1 cellular context compared by ENCODE assay signal in the genomic region with DNA sequence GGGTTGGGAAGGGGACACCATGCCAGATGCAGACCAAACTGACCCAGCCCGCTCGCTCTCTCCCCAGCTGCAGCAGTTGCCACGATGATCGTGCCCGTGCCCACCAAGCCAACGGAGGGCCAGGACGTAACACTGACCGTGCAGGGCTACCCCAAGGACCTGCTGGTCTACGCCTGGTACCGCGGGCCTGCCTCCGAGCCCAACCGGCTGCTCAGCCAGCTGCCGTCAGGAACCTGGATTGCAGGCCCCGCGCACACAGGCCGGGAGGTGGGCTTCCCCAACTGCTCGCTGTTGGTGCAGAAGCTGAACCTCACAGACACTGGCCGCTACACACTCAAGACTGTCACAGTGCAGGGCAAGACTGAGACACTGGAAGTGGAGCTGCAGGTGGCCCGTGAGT.
TF ChIP-seq lines count a peak whose summit lies in the region.

No MANE protein-coding gene starts in this region.

TF ChIP-seq in H1, 55 proteins besides CTCF, POLR2A, EP300 and RAD21:
- TF ChIP-seq, protein P1, sequence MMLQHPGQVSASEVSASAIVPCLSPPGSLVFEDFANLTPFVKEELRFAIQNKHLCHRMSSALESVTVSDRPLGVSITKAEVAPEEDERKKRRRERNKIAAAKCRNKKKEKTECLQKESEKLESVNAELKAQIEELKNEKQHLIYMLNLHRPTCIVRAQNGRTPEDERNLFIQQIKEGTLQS (IDR thresholded peaks at IDR 0.05; ENCODE audit: insufficient read depth, low read depth, low read length): no peak
- TF ChIP-seq SP2 (IDR thresholded peaks at IDR 0.05; ENCODE audit: low read length): no peak
- no peak for TF ChIP-seq SIX5 (IDR thresholded peaks at IDR 0.05; ENCODE audit: low read depth, low read length)
- no peak for TF ChIP-seq CTBP2 (IDR thresholded peaks at IDR 0.05; ENCODE audit: borderline replicate concordance, insufficient read depth, insufficient read length, low read length)
- no peak for TF ChIP-seq SIRT6 (IDR thresholded peaks at IDR 0.05; ENCODE audit: low read length)
- no peak for TF ChIP-seq EZH2 (IDR thresholded peaks at IDR 0.05; ENCODE audit: low read depth, low read length, severe bottlenecking)
- TF ChIP-seq, protein P2, sequence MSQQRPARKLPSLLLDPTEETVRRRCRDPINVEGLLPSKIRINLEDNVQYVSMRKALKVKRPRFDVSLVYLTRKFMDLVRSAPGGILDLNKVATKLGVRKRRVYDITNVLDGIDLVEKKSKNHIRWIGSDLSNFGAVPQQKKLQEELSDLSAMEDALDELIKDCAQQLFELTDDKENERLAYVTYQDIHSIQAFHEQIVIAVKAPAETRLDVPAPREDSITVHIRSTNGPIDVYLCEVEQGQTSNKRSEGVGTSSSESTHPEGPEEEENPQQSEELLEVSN (IDR thresholded peaks at IDR 0.05): no peak
- TF ChIP-seq TBP (IDR thresholded peaks at IDR 0.05; ENCODE audit: low read depth, low read length): no peak
- TF ChIP-seq SUZ12 (IDR thresholded peaks at IDR 0.05; ENCODE audit: low read length): no peak
- no peak for TF ChIP-seq ZNF274 (IDR thresholded peaks at IDR 0.05; ENCODE audit: borderline replicate concordance, extremely low read depth, low read length)
- no peak for TF ChIP-seq JUN (IDR thresholded peaks at IDR 0.05; ENCODE audit: low read depth, low read length)
- no peak for TF ChIP-seq CHD1 (IDR thresholded peaks at IDR 0.05; ENCODE audit: low read depth, low read length)
- TF ChIP-seq, protein P3, sequence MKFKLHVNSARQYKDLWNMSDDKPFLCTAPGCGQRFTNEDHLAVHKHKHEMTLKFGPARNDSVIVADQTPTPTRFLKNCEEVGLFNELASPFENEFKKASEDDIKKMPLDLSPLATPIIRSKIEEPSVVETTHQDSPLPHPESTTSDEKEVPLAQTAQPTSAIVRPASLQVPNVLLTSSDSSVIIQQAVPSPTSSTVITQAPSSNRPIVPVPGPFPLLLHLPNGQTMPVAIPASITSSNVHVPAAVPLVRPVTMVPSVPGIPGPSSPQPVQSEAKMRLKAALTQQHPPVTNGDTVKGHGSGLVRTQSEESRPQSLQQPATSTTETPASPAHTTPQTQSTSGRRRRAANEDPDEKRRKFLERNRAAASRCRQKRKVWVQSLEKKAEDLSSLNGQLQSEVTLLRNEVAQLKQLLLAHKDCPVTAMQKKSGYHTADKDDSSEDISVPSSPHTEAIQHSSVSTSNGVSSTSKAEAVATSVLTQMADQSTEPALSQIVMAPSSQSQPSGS (IDR thresholded peaks at IDR 0.05; ENCODE audit: low read length): no peak
